7 cellular contexts compared by ENCODE assay signal in genomic region chr14:24366375-24366663, GRCh38. TPM values are rescaled to one million over a fixed set of nuclear protein-coding genes. Genes with fewer than 3 reads are reported as not detected.
DNase-seq lines count a peak whose midpoint lies in the region; ATAC-seq and TF ChIP-seq lines count a peak whose summit lies in the region.
"Had no signal": no experiment of that assay in that cellular context is flagged by ENCODE, and none has a peak within 500 bp of the region (broad histone marks: within the 10 kb centered on the region; RNA-seq: fewer than 3 reads in every experiment).

No MANE protein-coding gene starts in this region.

- H3K27me3 ChIP-seq in BLaER1 = no peaks in the 10 kb centered on the region
- no peaks in the 10 kb centered on the region for H3K27me3 ChIP-seq in lung (ENCODE audit: control insufficient read depth, insufficient read depth)

- H3K9ac ChIP-seq in BLaER1 = peak overlapping the region; percentile 89

- peak overlapping the region; percentile 99 for H3K27ac ChIP-seq in BLaER1
- H3K27ac ChIP-seq in lung (ENCODE audit: low read depth in 1 of 2, low read length in 1 of 2) = peak overlapping the region; percentile 71 to 78

- H3K4me2 ChIP-seq in BLaER1 = peak overlapping the region; percentile 99

- peak overlapping the region; percentile 92 for H3K4me3 ChIP-seq in BLaER1
- H3K4me3 ChIP-seq in WI38 (ENCODE audit: low read depth, low read length) = peak overlapping the region; percentile 51
- peak overlapping the region; percentile 37 for H3K4me3 ChIP-seq in lung

- 11 to 17% methylated on average over 12 of the region's 12 CpGs for WGBS in lung, 2 donors

- TF ChIP-seq CTCF in WI38 (IDR thresholded peaks at IDR 0.05; ENCODE audit: low read depth, low read length) = no peak
- no peak for TF ChIP-seq CTCF in lung (IDR thresholded peaks at IDR 0.05; ENCODE audit: control extremely low read depth, extremely low read depth)
- TF ChIP-seq CTCF in GM20000 (IDR thresholded peaks at IDR 0.05; ENCODE audit: extremely low read depth, missing control alignments) = no peak

- no peaks in the 10 kb centered on the region for H3K9me3 ChIP-seq in BLaER1
- H3K9me3 ChIP-seq in lung (ENCODE audit: control insufficient read depth in 2 of 2, insufficient read depth in 1 of 2, low read length in 1 of 2) = no peaks in the 10 kb centered on the region

- peak; percentile 0 for ATAC-seq in lung (ENCODE audit: insufficient read depth, low FRiP score)

- peaks cover 9% of the 10 kb centered on the region; the same call in 1 of the 2 replicates for H4K20me1 ChIP-seq in BLaER1

- H3K4me1 ChIP-seq in BLaER1 (peaks cover 40% of the 10 kb centered on the region), lung (ENCODE audit: control insufficient read depth in 2 of 2, insufficient read depth in 2 of 2, low read length in 2 of 2) (peaks cover 0 to 6% of the 10 kb centered on the region in 2 donors)

- peaks cover 15% of the 10 kb centered on the region for H3K36me3 ChIP-seq in BLaER1
- H3K36me3 ChIP-seq in lung (ENCODE audit: control insufficient read depth in 2 of 2, insufficient read depth in 2 of 2, low read length in 2 of 2) = no peaks in the 10 kb centered on the region

- DNase-seq in lung (ENCODE audit: low spot score) (no peak), GM20000 (ENCODE audit: low spot score) (no peak), NK-92 (lab: John Stamatoyannopoulos, UW; ENCODE audit: unreplicated experiment) (no peak)
- DNase-seq in activated effector memory CD4-positive, alpha-beta T cell treated with anti-CD3 and anti-CD28 coated beads, Interleukin-2, amount 50 U/mL, for 16 hours = no peak
- DNase-seq: NCI-H748 treated with DMSO at 0.1 percent for 48 hours had no signal

RNA-seq across cellular contexts. Expression of gene NFATC4, which starts 1.7 kb away (rescaled TPM):
- 10 to 100 TPM; 38.2 to 38.6 TPM for total RNA-seq in lung
- polyA plus RNA-seq in lung = 10 to 100 TPM; 13.9 to 71.4 TPM

RNA-seq across cellular contexts. Expression of gene RIPK3, which starts 26.5 kb away (rescaled TPM):
- total RNA-seq in lung = 10 to 100 TPM in 1 of 2 donors, 1 to 10 TPM in 1; 6.4 to 26.0 TPM
- polyA plus RNA-seq in lung = 10 to 100 TPM; 13.0 to 23.4 TPM

RNA-seq across cellular contexts. Expression of gene ADCY4, which starts 31.4 kb away (rescaled TPM):
- total RNA-seq in lung = 10 to 100 TPM; 35.7 to 36.3 TPM
- polyA plus RNA-seq in lung = 10 to 100 TPM; 22.6 to 42.8 TPM

RNA-seq across cellular contexts. Expression of gene NYNRIN, which starts 32.5 kb away (rescaled TPM):
- total RNA-seq in lung = 10 to 100 TPM; 16.1 to 49.8 TPM
- 1 to 10 TPM; 2.9 to 4.2 TPM for polyA plus RNA-seq in lung

RNA-seq across cellular contexts. Expression of gene LTB4R, which starts 55.0 kb away (rescaled TPM):
- 10 to 100 TPM in 1 of 2 donors, 1 to 10 TPM in 1; 4.4 to 14.8 TPM for total RNA-seq in lung
- 10 to 100 TPM in 1 of 2 donors, 1 to 10 TPM in 1; 7.3 to 47.0 TPM for polyA plus RNA-seq in lung

Comparison
In these comparisons a context has a peak if more than half of its experiments do, and no peak if none do; other contexts are left out.
1. H3K4me3 ChIP-seq: peak in every context shown above with its lines; median percentile 92 in BLaER1; 51 in WI38; 37 in lung.